23 cellular contexts compared by ENCODE assay signal in genomic region chr13:98242403-98242802, GRCh38.
DNase-seq lines count a peak whose midpoint lies in the region; ATAC-seq, FAIRE-seq and TF ChIP-seq lines count a peak whose summit lies in the region.
"Had no signal": no experiment of that assay in that cellular context is flagged by ENCODE, and none has a peak within 500 bp of the region (broad histone marks: within the 10 kb centered on the region; RNA-seq: fewer than 3 reads in every experiment).

No MANE protein-coding gene starts in this region.

- no peaks in the 10 kb centered on the region for H3K27me3 Mint-ChIP-seq in WTC11 (ENCODE audit: low read depth)
- H3K27me3 Mint-ChIP-seq: CD4-positive, CD25-positive, alpha-beta regulatory T cell had no signal

- no peak for TF ChIP-seq POLR2A in HepG2 (IDR thresholded peaks at IDR 0.05; ENCODE audit: insufficient read depth in 1 of 2, low read depth in 2 of 2, low read length in 2 of 2)
- TF ChIP-seq POLR2A in breast epithelium (IDR thresholded peaks at IDR 0.05) = no peak

- no peak for ATAC-seq in WTC11
- ATAC-seq in HepG2 = no peak
- ATAC-seq: CD8-positive, alpha-beta T cell had no signal

- POLR2A ChIA-PET in HEK293 (lab: Yijun Ruan, JAX) (no interaction called here), WTC11 (lab: Charles Lee) (no interaction called here), HepG2 (lab: Yijun Ruan, JAX) (no interaction called here)

- H3K27ac Mint-ChIP-seq in WTC11 = no peak overlapping the region
- H3K27ac Mint-ChIP-seq: B cell; CD4-positive, CD25-positive, alpha-beta regulatory T cell; CD8-positive, alpha-beta T cell had no signal

- in situ Hi-C loops in HepG2 (cut with HindIII; ENCODE audit: extremely low pct_ligation_motif_present, low pct_unique_long_range_greater_than_20kb) = no loop called here
- in situ Hi-C loops in GM13976 (cut with MboI; ENCODE audit: low sequenced_read_pairs, unreplicated experiment) = no loop called here

- H3K79me2 ChIP-seq in HepG2 (ENCODE audit: insufficient read depth, low read length) = peaks cover 82% of the 10 kb centered on the region

- no peaks in the 10 kb centered on the region for H3K4me1 ChIP-seq in HEK293 (ENCODE audit: control insufficient read depth, insufficient read depth, low read length)
- H3K4me1 ChIP-seq in HepG2 (ENCODE audit: insufficient read depth, low read length) = peaks cover 94% of the 10 kb centered on the region
- H3K4me1 ChIP-seq in breast epithelium = no peaks in the 10 kb centered on the region

- TF ChIP-seq CTCF in HEK293 (tag by site-specific recombination; IDR thresholded peaks at IDR 0.05) (no peak), WTC11 (IDR thresholded peaks at IDR 0.05) (no peak), HepG2 (CRISPR knock-in tag; IDR thresholded peaks at IDR 0.05) (no peak), breast epithelium (IDR thresholded peaks at IDR 0.05) (no peak), GM13976 (IDR thresholded peaks at IDR 0.05; ENCODE audit: borderline replicate concordance, control extremely low read depth, extremely low read depth, insufficient read depth, missing control alignments) (no peak)

- H3K4me3 Mint-ChIP-seq in WTC11 = no peak overlapping the region
- H3K4me3 Mint-ChIP-seq: B cell; CD4-positive, CD25-positive, alpha-beta regulatory T cell; CD8-positive, alpha-beta T cell had no signal

- H3K4me2 ChIP-seq in HepG2 (ENCODE audit: low read depth, low read length) = no peak overlapping the region
- H3K4me2 ChIP-seq: BLaER1 had no signal

- no peaks in the 10 kb centered on the region for H3K9me3 ChIP-seq in HEK293 (ENCODE audit: control insufficient read depth, insufficient read depth, low read depth, low read length)
- H3K9me3 ChIP-seq in HepG2 (ENCODE audit: low read length) = no peaks in the 10 kb centered on the region
- no peaks in the 10 kb centered on the region for H3K9me3 ChIP-seq in breast epithelium
- H3K9me3 ChIP-seq: Caco-2 had no signal

- TF ChIP-seq EP300 in HepG2 (IDR thresholded peaks at IDR 0.05; ENCODE audit: low read depth in 2 of 2, low read length in 2 of 2) (no peak), HepG2 (CRISPR knock-in tag; IDR thresholded peaks at IDR 0.05; ENCODE audit: borderline replicate concordance) (no peak)

- H3K27ac ChIP-seq in HEK293 (ENCODE audit: extremely low read depth, low read depth, low read length) (no peak overlapping the region), HepG2 (ENCODE audit: extremely low read length, insufficient read depth, low read length) (no peak overlapping the region), breast epithelium (no peak overlapping the region)
- H3K27ac ChIP-seq: 22Rv1, BLaER1, C4-2B, GM23248 had no signal

- CTCF ChIA-PET in HEK293 (lab: Yijun Ruan, JAX) = no interaction called here
- CTCF ChIA-PET in WTC11 (lab: Charles Lee) = no interaction called here
- CTCF ChIA-PET in HepG2 (lab: Yijun Ruan, JAX; ENCODE audit: low intra/inter-chr PET ratio, low total read pairs) = no interaction called here

- H3K27me3 ChIP-seq in HepG2 (ENCODE audit: control insufficient read depth in 1 of 2, insufficient read depth in 2 of 2, low read length in 2 of 2) (no peaks in the 10 kb centered on the region), breast epithelium (no peaks in the 10 kb centered on the region)
- H3K27me3 ChIP-seq: BLaER1 had no signal

- no peak overlapping the region for H2AFZ ChIP-seq in HepG2 (ENCODE audit: low read length)
- H2AFZ ChIP-seq: GM23248 had no signal

- WGBS in HepG2 (ENCODE audit: low lambda C conversion rate) = 93% methylated on average over 4 of the region's 4 CpGs

- peaks cover 24% of the 10 kb centered on the region for H4K20me1 ChIP-seq in HepG2 (ENCODE audit: insufficient read depth, low read length)
- H4K20me1 ChIP-seq: BLaER1 had no signal

- intact Hi-C loops in HepG2 (cut with micrococcal nuclease; ENCODE audit: unreplicated experiment) = no loop called here
- intact Hi-C loops in breast epithelium (cut with DNase I; ENCODE audit: low total_unique reads) = no loop called here

- H3K36me3 Mint-ChIP-seq in WTC11 = no peaks in the 10 kb centered on the region
- H3K36me3 Mint-ChIP-seq: CD4-positive, CD25-positive, alpha-beta regulatory T cell; CD8-positive, alpha-beta T cell had no signal

- TF ChIP-seq RAD21 in HepG2 (CRISPR knock-in tag; IDR thresholded peaks at IDR 0.05) = no peak

- no TSS peak for BruUV-seq in HepG2 (replicated peaks; lab: Mats Ljungman, UMichigan)

- FAIRE-seq in HepG2 (lab: Jason Lieb, UNC) = no peak
- FAIRE-seq: A204.1, G401.6, GM12892, GM19239, H1 had no signal

- H3K4me3 ChIP-seq in HEK293 (ENCODE audit: low read depth, low read length) (no peak overlapping the region), HepG2 (replicated peaks in 1 of 3; ENCODE audit: insufficient read depth in 1 of 3, low read depth in 2 of 3, low read length in 3 of 3) (no peak overlapping the region), breast epithelium (no peak overlapping the region)
- H3K4me3 ChIP-seq: BLaER1, GM23248 had no signal

- no peak overlapping the region for H3K9ac ChIP-seq in HepG2 (ENCODE audit: insufficient read depth, low read depth, low read length)
- H3K9ac ChIP-seq: BLaER1, GM23248 had no signal

- DNase-seq in WTC11 (ENCODE audit: low spot score) = no peak
- no peak for DNase-seq in HepG2 (ENCODE audit: low spot score)
- DNase-seq in breast epithelium (ENCODE audit: low spot score in 2 of 2) = no peak
- DNase-seq in GM13976 (ENCODE audit: low spot score) = no peak
- DNase-seq in inferior parietal cortex (ENCODE audit: extremely low spot score) = no peak
- DNase-seq: Caco-2; CD4-positive, CD25-positive, alpha-beta regulatory T cell; CD8-positive, alpha-beta T cell; DMS153; DND-41; GM23248; H7; HCEC 1CT had no signal

- H3K9me3 Mint-ChIP-seq in WTC11 = no peaks in the 10 kb centered on the region
- H3K9me3 Mint-ChIP-seq: CD8-positive, alpha-beta T cell had no signal

- peaks cover 46% of the 10 kb centered on the region for H3K4me1 Mint-ChIP-seq in WTC11
- H3K4me1 Mint-ChIP-seq: B cell; CD4-positive, CD25-positive, alpha-beta regulatory T cell had no signal

- H3K36me3 ChIP-seq in HEK293 (ENCODE audit: control insufficient read depth in 2 of 2, insufficient read depth in 1 of 2, low read length in 2 of 2) (no peaks in the 10 kb centered on the region), HepG2 (replicated peaks in 1 of 2; ENCODE audit: control insufficient read depth in 1 of 2, insufficient read depth in 2 of 2, low read length in 2 of 2) (peaks cover 9 to 32% of the 10 kb centered on the region in 2 experiments), breast epithelium (no peaks in the 10 kb centered on the region)
- H3K36me3 ChIP-seq: BLaER1 had no signal

TF ChIP-seq in HEK293, 187 proteins besides CTCF, POLR2A, EP300 and RAD21:
- TF ChIP-seq ZNF121 (tag by site-specific recombination; IDR thresholded peaks at IDR 0.05) (peak; percentile 71), ZNF416 (tag by site-specific recombination; IDR thresholded peaks at IDR 0.05) (no peak)

TF ChIP-seq in WTC11, 78 proteins besides CTCF, POLR2A, EP300 and RAD21:
- TF ChIP-seq ZNF121 (CRISPR knock-in tag; IDR thresholded peaks at IDR 0.05) (peak; percentile 82; the same call in 1 of the 2 replicates), FOXK1 (CRISPR knock-in tag; IDR thresholded peaks at IDR 0.05) (no peak)

TF ChIP-seq in HepG2, 621 proteins besides CTCF, POLR2A, EP300 and RAD21:
- TF ChIP-seq FOSL1 (CRISPR knock-in tag; IDR thresholded peaks at IDR 0.05; ENCODE audit: borderline replicate concordance) (no peak), FOXA1 (IDR thresholded peaks at IDR 0.05) (no peak), FOXA1 (CRISPR knock-in tag; IDR thresholded peaks at IDR 0.05) (no peak), MAX (IDR thresholded peaks at IDR 0.05) (no peak), ZNF121 (CRISPR knock-in tag; IDR thresholded peaks at IDR 0.05) (peak; percentile 69), ZNF446 (CRISPR knock-in tag; IDR thresholded peaks at IDR 0.05) (no peak)
TF ChIP-seq in HepG2: peak in this region for 1.

Comparison
In these comparisons a context has a peak if more than half of its experiments do, and no peak if none do; other contexts are left out.
1. Of the 63 proteins assayed by ChIP-seq in both HepG2 and HEK293: peak only in HepG2: none; only in HEK293: none; in both: ZNF121; in neither: 62.